Comparison of ENCODE assay signal across 30 cellular contexts in genomic region chr7:24654305-24654704, GRCh38.
"Had no signal": no experiment of that assay in that cellular context is flagged by ENCODE, and none has a peak within 500 bp of the region (broad histone marks: within the 10 kb centered on the region; RNA-seq: fewer than 3 reads in every experiment).

No MANE protein-coding gene starts in this region.

- H3K4me3 Mint-ChIP-seq: mesothelial cell of epicardium; nephron progenitor cell; neural progenitor cell; stimulated activated naive CD8-positive, alpha-beta T cell treated with anti-CD3 and anti-CD28 coated beads, Interleukin-15, Interleukin-2, amounts not matched to agents 100 ng/mL and 50 ng/mL, for 24 hours had no signal

- H3K4me1 ChIP-seq: left lung, lower lobe of right lung, sigmoid colon, suprapubic skin, tibial artery, upper lobe of right lung had no signal

- H3K27ac ChIP-seq: left lung, lower lobe of right lung, neural progenitor cell, neutrophil, sigmoid colon, suprapubic skin, thoracic aorta, upper lobe of right lung had no signal

- H3K4me2 ChIP-seq: neural progenitor cell had no signal

- ATAC-seq: left colon; lower lobe of right lung; right cardiac atrium; stimulated activated effector memory CD8-positive, alpha-beta T cell treated with anti-CD3 and anti-CD28 coated beads, Interleukin-12 subunit alpha, Interleukin-12 subunit beta, amount 100 ng/mL, for 72 hours; upper lobe of right lung had no signal

- H3K4me1 Mint-ChIP-seq: mesothelial cell of epicardium; nephron progenitor cell; stimulated activated effector memory CD8-positive, alpha-beta T cell treated with anti-CD3 and anti-CD28 coated beads, Interleukin-12 subunit alpha, Interleukin-12 subunit beta, amount 100 ng/mL, for 72 hours had no signal

- DNase-seq: kidney; left colon; left lung; lower lobe of right lung; mesendoderm; naive B cell; natural killer cell; nephron progenitor cell; occipital lobe; ovary; retina; right cardiac atrium; sigmoid colon; small intestine; spleen; stimulated activated CD4-positive, alpha-beta T cell treated with anti-CD3 and anti-CD28 coated beads, Interleukin-4, amount 100 ng/mL, for 24 hours; stimulated activated naive CD4-positive, alpha-beta T cell; tibial artery; trophoblast cell; upper lobe of right lung had no signal

- H3K27me3 Mint-ChIP-seq: naive B cell; progenitor cell of endocrine pancreas; stimulated activated naive CD8-positive, alpha-beta T cell treated with anti-CD3 and anti-CD28 coated beads, Interleukin-15, Interleukin-2, amounts not matched to agents 100 ng/mL and 50 ng/mL, for 24 hours had no signal

- H3K9me3 ChIP-seq: left lung, lower lobe of right lung, neutrophil, ovary, sigmoid colon, spleen, suprapubic skin, thoracic aorta, tibial artery, upper lobe of right lung had no signal

- H3K36me3 Mint-ChIP-seq: immature natural killer cell, natural killer cell had no signal

- H3K36me3 ChIP-seq: left lung, lower lobe of right lung, neural progenitor cell, neutrophil, ovary, sigmoid colon, suprapubic skin, thoracic aorta, tibial artery, upper lobe of right lung had no signal

- H2AFZ ChIP-seq: neural progenitor cell had no signal

- H3K9ac ChIP-seq: neural progenitor cell had no signal

- H3K27ac Mint-ChIP-seq: mesothelial cell of epicardium; nephron progenitor cell; neural progenitor cell; progenitor cell of endocrine pancreas; stimulated activated effector memory CD8-positive, alpha-beta T cell treated with anti-CD3 and anti-CD28 coated beads, Interleukin-12 subunit alpha, Interleukin-12 subunit beta, amount 100 ng/mL, for 72 hours; stimulated activated naive CD8-positive, alpha-beta T cell treated with anti-CD3 and anti-CD28 coated beads, Interleukin-15, Interleukin-2, amounts not matched to agents 100 ng/mL and 50 ng/mL, for 24 hours had no signal

- FAIRE-seq: kidney, small intestine, urothelium cell line had no signal

- H3K27me3 ChIP-seq: left lung, neural progenitor cell, neutrophil, ovary, sigmoid colon, spleen, suprapubic skin, tibial artery, upper lobe of right lung had no signal

- H3K9me3 Mint-ChIP-seq: immature natural killer cell; naive B cell; natural killer cell; stimulated activated effector memory CD8-positive, alpha-beta T cell treated with anti-CD3 and anti-CD28 coated beads, Interleukin-12 subunit alpha, Interleukin-12 subunit beta, amount 100 ng/mL, for 72 hours; stimulated activated naive CD8-positive, alpha-beta T cell treated with anti-CD3 and anti-CD28 coated beads, Interleukin-15, Interleukin-2, amounts not matched to agents 100 ng/mL and 50 ng/mL, for 24 hours had no signal

- H3K4me3 ChIP-seq: neural progenitor cell, ovary had no signal
